In the genomic region with DNA sequence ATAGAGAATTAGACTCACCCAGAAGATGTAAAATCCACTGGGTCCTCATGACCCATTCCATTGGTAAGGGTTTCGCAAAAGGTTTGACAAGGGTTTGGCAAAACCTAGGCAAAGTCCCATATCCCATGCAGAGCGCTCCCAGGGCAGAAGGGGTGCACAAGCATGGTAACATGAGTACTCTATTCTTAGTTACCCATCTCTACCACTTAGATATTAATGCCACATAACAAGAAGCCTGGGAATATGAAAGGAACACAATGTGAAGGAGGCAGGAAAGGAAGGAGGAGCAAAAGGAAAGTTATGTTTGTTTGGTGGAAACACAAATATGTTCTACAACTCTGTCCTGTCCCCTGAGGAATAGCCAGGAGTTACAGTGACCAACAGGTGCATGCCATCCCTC, we compare ENCODE assay signal across 8 cellular contexts.
"Had no signal": no experiment of that assay in that cellular context is flagged by ENCODE, and none has a peak within 500 bp of the region (broad histone marks: within the 10 kb centered on the region; RNA-seq: fewer than 3 reads in every experiment).

No MANE protein-coding gene starts in this region.

- H3K27ac ChIP-seq: GM23248, HL-60 had no signal

- ATAC-seq: HCT116, HepG2 had no signal

- DNase-seq: GM23248, GOT3, H7, HFFc6 had no signal

- H3K36me3 ChIP-seq: HAP-1 had no signal

- H3K4me1 ChIP-seq: HAP-1 had no signal

- H3K4me3 ChIP-seq: GM23248, HAP-1 had no signal

- H3K9me3 ChIP-seq: HAP-1 had no signal
